Comparison of ENCODE assay signal across 13 cellular contexts in genomic region chr2:73602960-73603611, GRCh38. TPM values are rescaled to one million over a fixed set of nuclear protein-coding genes. Genes with fewer than 3 reads are reported as not detected.
DNase-seq lines count a peak whose midpoint lies in the region; ATAC-seq, FAIRE-seq and TF ChIP-seq lines count a peak whose summit lies in the region.
"Not testable (repeated sequence)": the region's sequence is repeated elsewhere in the genome, so short reads cannot be mapped to it uniquely, and the experiment has no call there.
"Had no signal": no experiment of that assay in that cellular context is flagged by ENCODE, and none has a peak within 500 bp of the region (broad histone marks: within the 10 kb centered on the region; RNA-seq: fewer than 3 reads in every experiment).

No MANE protein-coding gene starts in this region.

- H3K79me2 ChIP-seq in GM12878 (ENCODE audit: control insufficient read depth, insufficient read depth, low read length) = not testable (repeated sequence)

- H2AFZ ChIP-seq in GM12878 (ENCODE audit: control insufficient read depth, low read depth, low read length) = not testable (repeated sequence)

- not testable (repeated sequence) for TF ChIP-seq POLR2A in GM12878 (IDR thresholded peaks at IDR 0.05; ENCODE audit: low read depth, low read length)

- RAD21 ChIA-PET in GM12878 (lab: Charles Lee; ENCODE audit: unreplicated experiment) = not testable (repeated sequence)

- not testable (repeated sequence) for H3K9ac ChIP-seq in GM12878 (ENCODE audit: control insufficient read depth, insufficient read depth, low read length)

- not testable (repeated sequence) for H3K4me1 ChIP-seq in GM12878 (ENCODE audit: control insufficient read depth, insufficient read depth, low read length)

- SMC1A ChIA-PET in GM12878 (lab: Charles Lee; ENCODE audit: uncharacterized antibody, unreplicated experiment) = interaction anchor here (0.6 to 1.3 kb wide), 3 partner anchors 12 to 30 kb away, joined by 3 read pairs; no protein-coding TSS in a partner anchor

- peak; percentile 34 for DNase-seq in activated CD4-positive, alpha-beta T cell treated with anti-CD3 and anti-CD28 coated beads for 48 hours
- DNase-seq in GM12878 (ENCODE audit: low read depth, low spot score) (peak; percentile 21), fibroblast of the aortic adventitia (ENCODE audit: low read depth) (peak; percentile 17)

- not testable (repeated sequence) for TF ChIP-seq EP300 in GM12878 (IDR thresholded peaks at IDR 0.05; ENCODE audit: borderline replicate concordance in 1 of 2, control insufficient read depth in 1 of 2, low read depth in 2 of 2, low read length in 2 of 2)

- TF ChIP-seq RAD21 in GM12878 (IDR thresholded peaks at IDR 0.05; ENCODE audit: insufficient read depth, low read depth, low read length) = not testable (repeated sequence)

- in situ Hi-C loops in GM12878 (cut with MboI) = not testable (repeated sequence)

- not testable (repeated sequence) for H3K9me3 ChIP-seq in GM12878 (replicated peaks; ENCODE audit: control insufficient read depth, insufficient read depth, low read length)

- ATAC-seq in GM18499 (IDR thresholded peaks at IDR 0.05; ENCODE audit: insufficient read depth, unreplicated experiment) (peak; percentile 74), GM19463 (IDR thresholded peaks at IDR 0.05; ENCODE audit: unreplicated experiment) (peak; percentile 82), HG02678 (IDR thresholded peaks at IDR 0.05; ENCODE audit: unreplicated experiment) (peak; percentile 55), HG03439 (IDR thresholded peaks at IDR 0.05; ENCODE audit: unreplicated experiment) (peak; percentile 80), GM12878 (peak; percentile 93)

- POLR2A ChIA-PET in GM12878 (lab: Charles Lee) = not testable (repeated sequence)

- intact Hi-C loops in GM12878 (cut with micrococcal nuclease; ENCODE audit: unreplicated experiment) = loop anchor here (10.0 kb wide), 1 partner anchor 218 kb away; the partner anchor contains the start of gene ALMS1

- H3K4me3 ChIP-seq in GM12878; fibroblast of the aortic adventitia (ENCODE audit: low read depth, low read length): not testable (repeated sequence)

- not testable (repeated sequence) for TF ChIP-seq CTCF in GM12878 (IDR thresholded peaks at IDR 0.05 in 2 of 3, conservative IDR thresholded peaks at IDR 0.05 in 1 of 3; ENCODE audit: control insufficient read depth in 2 of 3, extremely low read depth in 1 of 3, insufficient read depth in 1 of 3, low read depth in 3 of 3, low read length in 3 of 3); fibroblast of the aortic adventitia (IDR thresholded peaks at IDR 0.05; ENCODE audit: insufficient read depth, low read length)

- H4K20me1 ChIP-seq in GM12878 (ENCODE audit: control insufficient read depth, insufficient read depth) = not testable (repeated sequence)

- H3K27me3 ChIP-seq in GM12878 (replicated peaks in 1 of 2; ENCODE audit: control insufficient read depth in 2 of 2, insufficient read depth in 2 of 2, low read length in 1 of 2) = not testable (repeated sequence)

- BruUV-seq in GM12878 (replicated peaks; lab: Mats Ljungman, UMichigan) = not testable (repeated sequence)

- 31% methylated on average over 5 of the region's 5 CpGs for WGBS in GM12878 (ENCODE audit: insufficient coverage, insufficient replicate concordance, low lambda C conversion rate, missing lambda C conversion rate)

- CTCF ChIA-PET in GM12878 (lab: Yijun Ruan, JAX) = interaction anchor here (0.5 to 1.5 kb wide), 2 partner anchors 42 to 216 kb away, joined by 3 to 4 read pairs; no protein-coding TSS in a partner anchor

- peak overlapping the region; percentile 22; the same call in 1 of the 2 replicates for H3K4me2 ChIP-seq in GM12878 (ENCODE audit: control insufficient read depth, insufficient read depth)

- not testable (repeated sequence) for H3K36me3 ChIP-seq in GM12878 (ENCODE audit: control insufficient read depth in 2 of 2, insufficient read depth in 2 of 2, low read length in 1 of 2)

- H3K27ac ChIP-seq in GM12878 (ENCODE audit: control insufficient read depth, insufficient read depth) = peak overlapping the region; percentile 37; the same call in 1 of the 2 replicates

- FAIRE-seq in GM12878 (lab: Jason Lieb, UNC) = peak; percentile 76

TF ChIP-seq in GM12878, 131 proteins besides CTCF, POLR2A, EP300 and RAD21:
- TF ChIP-seq ZNF384 (IDR thresholded peaks at IDR 0.05; ENCODE audit: borderline replicate concordance, low read depth, low read length) (peak; percentile 71), JUNB (IDR thresholded peaks at IDR 0.05) (peak; percentile 73), NBN (IDR thresholded peaks at IDR 0.05) (0 out of 2 replicates have a peak, but pooled peaks have one; percentile 26), RUNX3 (IDR thresholded peaks at IDR 0.05; ENCODE audit: low read length) (peak; percentile 6; the same call in 1 of the 2 replicates), ATF7 (IDR thresholded peaks at IDR 0.05; ENCODE audit: low read depth) (peak; percentile 49; the same call in 1 of the 2 replicates), ATF2 (IDR thresholded peaks at IDR 0.05; ENCODE audit: low read length) (peak; percentile 54), IRF4 (IDR thresholded peaks at IDR 0.05; ENCODE audit: low read depth, low read length) (0 out of 2 replicates have a peak, but pooled peaks have one; percentile 22)

RNA-seq across cellular contexts. Expression of gene NAT8, which starts 39.1 kb away (rescaled TPM):
- total RNA-seq in GM12878 (2013; cell fraction: nucleolus; rRNA removed) = not detected in 2 replicates
- total RNA-seq in GM12878 (2014; rRNA removed) = not detected in 2 replicates
- total RNA-seq in GM12878 (2014; rRNA removed; fragmentation: Illumina TruSeq; extraction: Trizol) = not detected in 2 replicates
- not detected in 2 replicates for total RNA-seq in GM12878 (2021)
- not detected for polyA plus RNA-seq in GM12878 (2011; ENCODE audit: low read depth)
- not detected in 2 replicates for polyA plus RNA-seq in GM12878 (2011; rRNA removed)
- not detected in 2 replicates for polyA plus RNA-seq in GM12878 (2011; cell fraction: cytosol; rRNA removed)
- not detected in 2 replicates for polyA plus RNA-seq in GM12878 (2011; cell fraction: nucleus; rRNA removed)
- polyA plus RNA-seq in GM12878 (2012) = not detected in 2 replicates
- not detected in 2 replicates for polyA plus RNA-seq in GM12878 (2014; fragmentation: Illumina TruSeq; extraction: Trizol)
- not detected for polyA plus RNA-seq in GM12878 (2014; fragmentation: Nextera tagmentation; extraction: Ambion mirVana)
- polyA plus RNA-seq in GM12878 (2014; rRNA removed) = not detected in 2 replicates
- polyA plus RNA-seq in GM12878 (2016; fragmentation: Nextera tagmentation; extraction: Ambion mirVana) = not detected
- polyA minus RNA-seq in GM12878 (2011; rRNA and poly(A)+ RNA removed) = not detected in 2 replicates
- not detected in 2 replicates for polyA minus RNA-seq in GM12878 (2011; cell fraction: cytosol; rRNA and poly(A)+ RNA removed)
- polyA minus RNA-seq in GM12878 (2011; cell fraction: nucleus; rRNA and poly(A)+ RNA removed) = not detected in 2 replicates
- total RNA-seq in fibroblast of the aortic adventitia (ENCODE audit: low replicate concordance) = not detected in 2 replicates
- total RNA-seq: activated CD8-positive, alpha-beta memory T cell treated with anti-CD3 and anti-CD28 coated beads for 36 hours; H4; NCI-H460; Right ventricle myocardium superior; testis had no signal
- polyA plus RNA-seq: BJ had no signal
